Comparison of ENCODE assay signal across 19 cellular contexts in genomic region chr4:23680616-23681518, GRCh38.
DNase-seq lines count a peak whose midpoint lies in the region; TF ChIP-seq lines count a peak whose summit lies in the region.
"Had no signal": no experiment of that assay in that cellular context is flagged by ENCODE, and none has a peak within 500 bp of the region (broad histone marks: within the 10 kb centered on the region; RNA-seq: fewer than 3 reads in every experiment).

No MANE protein-coding gene starts in this region.

- WGBS in liver = 86% methylated on average over 4 of the region's 4 CpGs
- 94 to 100% methylated on average over 3 to 4 of the region's 4 CpGs for WGBS in endodermal cell (ENCODE audit: insufficient coverage in 1 of 2, insufficient read length in 1 of 2), 2 experiments

- H3K4me3 ChIP-seq in AG04450 (ENCODE audit: low read depth, low read length) = no peak overlapping the region
- no peak overlapping the region for H3K4me3 ChIP-seq in liver (ENCODE audit: low read depth in 1 of 3, low read length in 3 of 3)
- H3K4me3 ChIP-seq in endodermal cell (ENCODE audit: low read length) = no peak overlapping the region
- H3K4me3 ChIP-seq: suprapubic skin had no signal

- H3K27me3 ChIP-seq in AG04450 (ENCODE audit: control insufficient read depth, insufficient read depth, low read length) = no peaks in the 10 kb centered on the region
- H3K27me3 ChIP-seq in liver (ENCODE audit: control insufficient read depth in 4 of 4, insufficient read depth in 4 of 4, low read length in 3 of 4) = no peaks in the 10 kb centered on the region
- peaks cover 32% of the 10 kb centered on the region for H3K27me3 ChIP-seq in endodermal cell (ENCODE audit: control insufficient read depth, insufficient read depth, low read length, poor library complexity, severe bottlenecking)
- H3K27me3 ChIP-seq: suprapubic skin had no signal

- CTCF ChIA-PET in AG04450 (lab: Charles Lee) = interaction anchor here (0.6 to 3.8 kb wide), 11 partner anchors 39 to 790 kb away, joined by 3 to 17 read pairs (median 4); no protein-coding TSS in a partner anchor
- CTCF ChIA-PET in activated naive CD4-positive, alpha-beta T cell treated with anti-CD3 and anti-CD28 coated beads for 36 hours (lab: Charles Lee) = no interaction called here

- no peaks in the 10 kb centered on the region for H3K27me3 Mint-ChIP-seq in activated naive CD4-positive, alpha-beta T cell treated with anti-CD3 and anti-CD28 coated beads for 36 hours (ENCODE audit: low read depth)
- H3K27me3 Mint-ChIP-seq in endodermal cell (ENCODE audit: insufficient read depth) = peaks cover 26% of the 10 kb centered on the region
- H3K27me3 Mint-ChIP-seq: activated naive CD8-positive, alpha-beta T cell treated with anti-CD3 and anti-CD28 coated beads for 36 hours; B cell had no signal

- intact Hi-C loops in activated naive CD4-positive, alpha-beta T cell treated with anti-CD3 and anti-CD28 coated beads for 36 hours (cut with micrococcal nuclease) = no loop called here

- H3K36me3 ChIP-seq in liver (ENCODE audit: control insufficient read depth in 4 of 4, insufficient read depth in 3 of 4, low read depth in 1 of 4, low read length in 3 of 4) = no peaks in the 10 kb centered on the region
- no peaks in the 10 kb centered on the region for H3K36me3 ChIP-seq in endodermal cell (ENCODE audit: control insufficient read depth, insufficient read depth, low read length)
- H3K36me3 ChIP-seq: suprapubic skin had no signal

- H3K27ac ChIP-seq in AG04450 (ENCODE audit: low read depth, low read length) = no peak overlapping the region
- no peak overlapping the region for H3K27ac ChIP-seq in liver (ENCODE audit: low read depth in 1 of 2, low read length in 2 of 2)
- H3K27ac ChIP-seq in endodermal cell (ENCODE audit: low read depth, low read length) = no peak overlapping the region
- H3K27ac ChIP-seq: suprapubic skin had no signal

- POLR2A ChIA-PET in AG04450 (lab: Yijun Ruan, JAX) = interaction anchor here (0.6 kb wide), 1 partner anchor 739 kb away, joined by 3 read pairs; no protein-coding TSS in a partner anchor

- no peak overlapping the region for H3K9ac ChIP-seq in liver (ENCODE audit: low read depth in 1 of 2, low read length in 2 of 2)
- H3K9ac ChIP-seq in endodermal cell (ENCODE audit: extremely low read depth, low read length, poor library complexity, severe bottlenecking) = no peak overlapping the region

- TF ChIP-seq EP300 in Ishikawa (IDR thresholded peaks at IDR 0.05; ENCODE audit: borderline replicate concordance) = no peak

- H3K4me3 Mint-ChIP-seq in activated naive CD4-positive, alpha-beta T cell treated with anti-CD3 and anti-CD28 coated beads for 36 hours = no peak overlapping the region
- H3K4me3 Mint-ChIP-seq in endodermal cell = no peak overlapping the region
- H3K4me3 Mint-ChIP-seq: activated naive CD8-positive, alpha-beta T cell treated with anti-CD3 and anti-CD28 coated beads for 36 hours; B cell; mesothelial cell of epicardium had no signal

- no peaks in the 10 kb centered on the region for H3K4me1 ChIP-seq in liver (ENCODE audit: control insufficient read depth in 4 of 4, insufficient read depth in 4 of 4, low read length in 3 of 4)
- no peaks in the 10 kb centered on the region for H3K4me1 ChIP-seq in endodermal cell (ENCODE audit: control insufficient read depth, insufficient read depth, low read length)
- H3K4me1 ChIP-seq: suprapubic skin had no signal

- TF ChIP-seq CTCF in AG04450 (IDR thresholded peaks at IDR 0.05; ENCODE audit: low read depth, low read length) (peak; percentile 21; the same call in 1 of the 2 replicates), liver (IDR thresholded peaks at IDR 0.05; ENCODE audit: low read depth, low read length, missing input control) (peak; percentile 16), endodermal cell (conservative IDR thresholded peaks at IDR 0.05) (no peak)

- no peaks in the 10 kb centered on the region for H3K36me3 Mint-ChIP-seq in activated naive CD4-positive, alpha-beta T cell treated with anti-CD3 and anti-CD28 coated beads for 36 hours (ENCODE audit: low read depth)
- H3K36me3 Mint-ChIP-seq in endodermal cell (ENCODE audit: low read depth) = no peaks in the 10 kb centered on the region
- H3K36me3 Mint-ChIP-seq: activated naive CD8-positive, alpha-beta T cell treated with anti-CD3 and anti-CD28 coated beads for 36 hours; mesothelial cell of epicardium had no signal

- no peak overlapping the region for H3K27ac Mint-ChIP-seq in activated naive CD4-positive, alpha-beta T cell treated with anti-CD3 and anti-CD28 coated beads for 36 hours
- H3K27ac Mint-ChIP-seq in endodermal cell = no peak overlapping the region
- H3K27ac Mint-ChIP-seq: activated naive CD8-positive, alpha-beta T cell treated with anti-CD3 and anti-CD28 coated beads for 36 hours; B cell; mesothelial cell of epicardium had no signal

- no peaks in the 10 kb centered on the region for H3K9me3 Mint-ChIP-seq in activated naive CD4-positive, alpha-beta T cell treated with anti-CD3 and anti-CD28 coated beads for 36 hours
- peaks cover 12% of the 10 kb centered on the region for H3K9me3 Mint-ChIP-seq in endodermal cell
- H3K9me3 Mint-ChIP-seq: activated naive CD8-positive, alpha-beta T cell treated with anti-CD3 and anti-CD28 coated beads for 36 hours had no signal

- DNase-seq in AG04450 (ENCODE audit: low read depth, low spot score) (no peak), cerebellum (ENCODE audit: low spot score) (peak; percentile 2), dedifferentiated amniotic fluid mesenchymal stem cell (ENCODE audit: extremely low spot score) (no peak), endodermal cell (no peak)
- no peak for DNase-seq in activated CD8-positive, alpha-beta memory T cell treated with anti-CD3 and anti-CD28 coated beads, Interleukin-2, amount 50 U/mL, for 4 hours
- no peak for DNase-seq in activated naive CD4-positive, alpha-beta T cell treated with anti-CD3 and anti-CD28 coated beads for 36 hours
- DNase-seq: activated CD4-positive, CD25-positive, alpha-beta regulatory T cell treated with anti-CD3 and anti-CD28 coated beads, Interleukin-2, amount 50 U/mL, for 72 hours; activated naive CD8-positive, alpha-beta T cell treated with anti-CD3 and anti-CD28 coated beads for 36 hours; DND-41; NCI-H1092 treated with DMSO at 0.1 percent for 48 hours; NCI-H226; occipital lobe; PC-3; T-helper 1 cell had no signal

- TF ChIP-seq RAD21 in Ishikawa (IDR thresholded peaks at IDR 0.05; ENCODE audit: low read depth) = peak; percentile 37
- peak; percentile 58 to 61 for TF ChIP-seq RAD21 in liver (IDR thresholded peaks at IDR 0.05)

- H3K4me1 Mint-ChIP-seq in activated naive CD4-positive, alpha-beta T cell treated with anti-CD3 and anti-CD28 coated beads for 36 hours (ENCODE audit: low read depth) = no peaks in the 10 kb centered on the region
- peaks cover 4% of the 10 kb centered on the region for H3K4me1 Mint-ChIP-seq in endodermal cell
- H3K4me1 Mint-ChIP-seq: activated naive CD8-positive, alpha-beta T cell treated with anti-CD3 and anti-CD28 coated beads for 36 hours; B cell; mesothelial cell of epicardium had no signal

- H3K9me3 ChIP-seq in AG04450 (ENCODE audit: control insufficient read depth, insufficient read depth, low read length) (no peaks in the 10 kb centered on the region), liver (ENCODE audit: control insufficient read depth in 4 of 4, low read length in 3 of 4) (no peaks in the 10 kb centered on the region), endodermal cell (ENCODE audit: control insufficient read depth, low read length) (peaks cover 10% of the 10 kb centered on the region)
- H3K9me3 ChIP-seq: suprapubic skin had no signal

TF ChIP-seq in Ishikawa, 13 proteins besides CTCF, POLR2A, EP300 and RAD21 (continues in another document):
- no peak for TF ChIP-seq FOXM1 (IDR thresholded peaks at IDR 0.05; ENCODE audit: borderline replicate concordance, low read depth)
- no peak for TF ChIP-seq MAX (IDR thresholded peaks at IDR 0.05)
- TF ChIP-seq TCF12 (IDR thresholded peaks at IDR 0.05; ENCODE audit: low read depth) = no peak
- no peak for TF ChIP-seq YY1 (IDR thresholded peaks at IDR 0.05; ENCODE audit: low read depth)
- no peak for TF ChIP-seq EGR1 (IDR thresholded peaks at IDR 0.05)
- no peak for TF ChIP-seq USF1 (IDR thresholded peaks at IDR 0.05)
- no peak for TF ChIP-seq CEBPB (IDR thresholded peaks at IDR 0.05)
- no peak for TF ChIP-seq CREB1 (IDR thresholded peaks at IDR 0.05; ENCODE audit: low read depth)
- no peak for TF ChIP-seq TEAD4 (IDR thresholded peaks at IDR 0.05)
- TF ChIP-seq ZBTB7A (IDR thresholded peaks at IDR 0.05; ENCODE audit: low read depth) = no peak

TF ChIP-seq in liver, 16 proteins besides CTCF, POLR2A, EP300 and RAD21 (continues in another document):
- TF ChIP-seq YY1 (IDR thresholded peaks at IDR 0.05) = no peak
- TF ChIP-seq MAX (IDR thresholded peaks at IDR 0.05) = no peak
- TF ChIP-seq FOXA1 (IDR thresholded peaks at IDR 0.05) = no peak
- no peak for TF ChIP-seq HNF4A (conservative IDR thresholded peaks at IDR 0.05)
- no peak for TF ChIP-seq SP1 (IDR thresholded peaks at IDR 0.05)
- no peak for TF ChIP-seq RXRA (IDR thresholded peaks at IDR 0.05)
- no peak for TF ChIP-seq FOXA2 (IDR thresholded peaks at IDR 0.05)
- TF ChIP-seq JUND (IDR thresholded peaks at IDR 0.05) = no peak
